Comparison of ENCODE assay signal across 1 cellular context in the genomic region with DNA sequence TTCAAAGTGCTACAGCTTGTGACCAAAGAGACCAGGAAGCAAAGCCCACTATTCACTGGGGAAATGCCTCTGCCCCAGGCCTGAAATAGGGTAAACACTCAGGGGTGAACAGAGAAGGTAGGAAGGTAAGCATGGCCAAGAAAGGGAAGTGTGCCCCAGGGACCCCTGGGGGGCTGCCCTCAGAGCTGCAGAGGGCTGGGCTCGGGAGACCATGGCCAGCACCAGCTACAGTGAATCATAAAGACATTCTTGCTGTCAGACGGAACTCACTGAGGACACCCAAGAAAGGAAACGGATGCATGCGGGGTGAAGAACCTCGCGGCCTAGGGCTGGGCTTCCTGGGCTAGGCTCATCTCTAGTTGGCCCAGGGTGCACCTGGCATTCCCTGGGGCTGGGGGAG.
TF ChIP-seq lines count a peak whose summit lies in the region.

No MANE protein-coding gene starts in this region.

TF ChIP-seq in GM23338, 12 proteins besides CTCF, POLR2A, EP300 and RAD21 (continued from another document):
- TF ChIP-seq, protein P1, sequence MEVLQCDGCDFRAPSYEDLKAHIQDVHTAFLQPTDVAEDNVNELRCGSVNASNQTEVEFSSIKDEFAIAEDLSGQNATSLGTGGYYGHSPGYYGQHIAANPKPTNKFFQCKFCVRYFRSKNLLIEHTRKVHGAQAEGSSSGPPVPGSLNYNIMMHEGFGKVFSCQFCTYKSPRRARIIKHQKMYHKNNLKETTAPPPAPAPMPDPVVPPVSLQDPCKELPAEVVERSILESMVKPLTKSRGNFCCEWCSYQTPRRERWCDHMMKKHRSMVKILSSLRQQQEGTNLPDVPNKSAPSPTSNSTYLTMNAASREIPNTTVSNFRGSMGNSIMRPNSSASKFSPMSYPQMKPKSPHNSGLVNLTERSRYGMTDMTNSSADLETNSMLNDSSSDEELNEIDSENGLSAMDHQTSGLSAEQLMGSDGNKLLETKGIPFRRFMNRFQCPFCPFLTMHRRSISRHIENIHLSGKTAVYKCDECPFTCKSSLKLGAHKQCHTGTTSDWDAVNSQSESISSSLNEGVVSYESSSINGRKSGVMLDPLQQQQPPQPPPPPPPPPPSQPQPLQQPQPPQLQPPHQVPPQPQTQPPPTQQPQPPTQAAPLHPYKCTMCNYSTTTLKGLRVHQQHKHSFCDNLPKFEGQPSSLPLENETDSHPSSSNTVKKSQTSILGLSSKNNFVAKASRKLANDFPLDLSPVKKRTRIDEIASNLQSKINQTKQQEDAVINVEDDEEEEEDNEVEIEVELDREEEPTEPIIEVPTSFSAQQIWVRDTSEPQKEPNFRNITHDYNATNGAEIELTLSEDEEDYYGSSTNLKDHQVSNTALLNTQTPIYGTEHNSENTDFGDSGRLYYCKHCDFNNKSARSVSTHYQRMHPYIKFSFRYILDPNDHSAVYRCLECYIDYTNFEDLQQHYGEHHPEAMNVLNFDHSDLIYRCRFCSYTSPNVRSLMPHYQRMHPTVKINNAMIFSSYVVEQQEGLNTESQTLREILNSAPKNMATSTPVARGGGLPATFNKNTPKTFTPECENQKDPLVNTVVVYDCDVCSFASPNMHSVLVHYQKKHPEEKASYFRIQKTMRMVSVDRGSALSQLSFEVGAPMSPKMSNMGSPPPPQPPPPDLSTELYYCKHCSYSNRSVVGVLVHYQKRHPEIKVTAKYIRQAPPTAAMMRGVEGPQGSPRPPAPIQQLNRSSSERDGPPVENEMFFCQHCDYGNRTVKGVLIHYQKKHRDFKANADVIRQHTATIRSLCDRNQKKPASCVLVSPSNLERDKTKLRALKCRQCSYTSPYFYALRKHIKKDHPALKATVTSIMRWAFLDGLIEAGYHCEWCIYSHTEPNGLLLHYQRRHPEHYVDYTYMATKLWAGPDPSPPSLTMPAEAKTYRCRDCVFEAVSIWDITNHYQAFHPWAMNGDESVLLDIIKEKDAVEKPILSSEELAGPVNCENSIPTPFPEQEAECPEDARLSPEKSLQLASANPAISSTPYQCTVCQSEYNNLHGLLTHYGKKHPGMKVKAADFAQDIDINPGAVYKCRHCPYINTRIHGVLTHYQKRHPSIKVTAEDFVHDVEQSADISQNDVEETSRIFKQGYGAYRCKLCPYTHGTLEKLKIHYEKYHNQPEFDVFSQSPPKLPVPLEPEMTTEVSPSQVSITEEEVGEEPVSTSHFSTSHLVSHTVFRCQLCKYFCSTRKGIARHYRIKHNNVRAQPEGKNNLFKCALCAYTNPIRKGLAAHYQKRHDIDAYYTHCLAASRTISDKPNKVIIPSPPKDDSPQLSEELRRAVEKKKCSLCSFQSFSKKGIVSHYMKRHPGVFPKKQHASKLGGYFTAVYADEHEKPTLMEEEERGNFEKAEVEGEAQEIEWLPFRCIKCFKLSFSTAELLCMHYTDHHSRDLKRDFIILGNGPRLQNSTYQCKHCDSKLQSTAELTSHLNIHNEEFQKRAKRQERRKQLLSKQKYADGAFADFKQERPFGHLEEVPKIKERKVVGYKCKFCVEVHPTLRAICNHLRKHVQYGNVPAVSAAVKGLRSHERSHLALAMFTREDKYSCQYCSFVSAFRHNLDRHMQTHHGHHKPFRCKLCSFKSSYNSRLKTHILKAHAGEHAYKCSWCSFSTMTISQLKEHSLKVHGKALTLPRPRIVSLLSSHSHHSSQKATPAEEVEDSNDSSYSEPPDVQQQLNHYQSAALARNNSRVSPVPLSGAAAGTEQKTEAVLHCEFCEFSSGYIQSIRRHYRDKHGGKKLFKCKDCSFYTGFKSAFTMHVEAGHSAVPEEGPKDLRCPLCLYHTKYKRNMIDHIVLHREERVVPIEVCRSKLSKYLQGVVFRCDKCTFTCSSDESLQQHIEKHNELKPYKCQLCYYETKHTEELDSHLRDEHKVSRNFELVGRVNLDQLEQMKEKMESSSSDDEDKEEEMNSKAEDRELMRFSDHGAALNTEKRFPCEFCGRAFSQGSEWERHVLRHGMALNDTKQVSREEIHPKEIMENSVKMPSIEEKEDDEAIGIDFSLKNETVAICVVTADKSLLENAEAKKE (CRISPR knock-in tag; IDR thresholded peaks at IDR 0.05) = no peak
- TF ChIP-seq ZNF114 (CRISPR knock-in tag; IDR thresholded peaks at IDR 0.05) = no peak
- TF ChIP-seq POLR2AphosphoS5 (IDR thresholded peaks at IDR 0.05; ENCODE audit: low read depth) = no peak
